In the genomic region with DNA sequence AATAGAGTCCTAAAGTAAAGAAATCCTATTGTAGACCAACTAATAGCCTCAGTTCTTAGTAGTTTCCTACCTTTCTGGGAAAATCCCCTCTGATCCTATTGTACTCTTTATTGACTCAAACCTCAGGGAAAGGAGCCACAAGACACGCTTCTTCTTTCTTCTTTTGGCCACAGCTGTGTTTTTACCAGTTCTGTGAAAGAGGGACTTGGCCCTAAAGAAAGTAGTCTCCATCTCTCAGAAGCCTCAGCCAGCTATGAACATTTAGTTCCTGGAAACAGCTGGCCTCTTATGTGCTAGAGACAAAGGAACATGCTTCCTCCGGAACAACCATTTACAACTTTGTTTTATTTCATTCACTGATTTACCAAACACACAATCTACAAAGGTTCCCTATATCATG, we compare ENCODE assay signal across 1 cellular context.
TF ChIP-seq lines count a peak whose summit lies in the region.

No MANE protein-coding gene starts in this region.

TF ChIP-seq in GM23338, 12 proteins besides CTCF, POLR2A, EP300 and RAD21 (continued from another document):
- no peak for TF ChIP-seq ETS1 (IDR thresholded peaks at IDR 0.05)
- no peak for TF ChIP-seq CREB1 (CRISPR knock-in tag; IDR thresholded peaks at IDR 0.05; ENCODE audit: low read depth)
- TF ChIP-seq EZH2phosphoT487 (IDR thresholded peaks at IDR 0.05; ENCODE audit: unreplicated experiment): no peak
- no peak for TF ChIP-seq ZNF331 (CRISPR knock-in tag; IDR thresholded peaks at IDR 0.05; ENCODE audit: low read depth)
- no peak for TF ChIP-seq NANOG (IDR thresholded peaks at IDR 0.05; ENCODE audit: borderline replicate concordance)
